ENCODE assay signal across 8 cellular contexts in the genomic region with DNA sequence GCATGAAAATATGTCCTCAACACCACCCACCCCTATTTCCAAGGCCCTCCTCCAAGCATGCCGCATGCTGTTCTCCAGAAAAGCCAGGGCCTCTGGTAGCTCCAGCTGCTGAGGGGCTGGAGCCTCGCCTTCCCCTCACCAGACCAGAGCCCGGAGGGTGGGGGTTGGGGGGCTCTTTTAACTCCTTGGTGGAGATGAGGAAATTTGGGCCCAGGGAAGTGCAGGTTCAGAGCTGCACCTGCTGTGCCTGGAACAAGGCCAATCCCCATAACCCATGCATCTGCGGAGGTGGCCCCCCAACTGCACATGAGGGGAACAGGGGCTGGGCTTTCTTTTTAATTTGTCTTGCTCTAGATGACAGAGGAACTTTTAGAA. TPM values are rescaled to one million over a fixed set of nuclear protein-coding genes. Genes with fewer than 3 reads are reported as not detected.
DNase-seq lines count a peak whose midpoint lies in the region; ATAC-seq lines count a peak whose summit lies in the region.

No MANE protein-coding gene starts in this region.

- ATAC-seq in activated CD4-positive, alpha-beta T cell treated with anti-CD3 and anti-CD28 coated beads for 36 hours = no peak
- ATAC-seq in activated naive CD8-positive, alpha-beta T cell treated with anti-CD3 and anti-CD28 coated beads, Interleukin-2, amount 10 ng/mL, durations not matched to agents 7 days and 5 days (ENCODE audit: low read depth) = no peak
- ATAC-seq in HG03439 (IDR thresholded peaks at IDR 0.05; ENCODE audit: unreplicated experiment) = no peak
- no peak for ATAC-seq in GM19351 (IDR thresholded peaks at IDR 0.05; ENCODE audit: unreplicated experiment)

- H3K9ac ChIP-seq in subcutaneous abdominal adipose tissue (ENCODE audit: low read length in 5 of 5) = peak overlapping the region in 4 of 5 donors; percentile 61 to 85 (median 80)

- no peaks in the 10 kb centered on the region for H3K36me3 ChIP-seq in subcutaneous abdominal adipose tissue (ENCODE audit: control insufficient read depth in 5 of 5, insufficient read depth in 5 of 5, low read length in 5 of 5)

- peaks cover 9% of the 10 kb centered on the region for H3K36me3 Mint-ChIP-seq in activated CD4-positive, alpha-beta T cell treated with anti-CD3 and anti-CD28 coated beads for 36 hours (ENCODE audit: low read depth)
- peaks cover 2% of the 10 kb centered on the region for H3K36me3 Mint-ChIP-seq in activated naive CD8-positive, alpha-beta T cell treated with anti-CD3 and anti-CD28 coated beads, Interleukin-2, amount 10 ng/mL, durations not matched to agents 7 days and 5 days

- H3K27me3 ChIP-seq in layer of hippocampus (ENCODE audit: control insufficient read depth, insufficient read depth, low read length) = no peaks in the 10 kb centered on the region
- no peaks in the 10 kb centered on the region for H3K27me3 ChIP-seq in subcutaneous abdominal adipose tissue (ENCODE audit: control insufficient read depth in 5 of 5, insufficient read depth in 4 of 5, low read length in 5 of 5)

- H3K4me1 Mint-ChIP-seq in activated CD4-positive, alpha-beta T cell treated with anti-CD3 and anti-CD28 coated beads for 36 hours = peaks cover 72% of the 10 kb centered on the region
- peaks cover 34% of the 10 kb centered on the region for H3K4me1 Mint-ChIP-seq in activated naive CD8-positive, alpha-beta T cell treated with anti-CD3 and anti-CD28 coated beads, Interleukin-2, amount 10 ng/mL, durations not matched to agents 7 days and 5 days

- H3K4me3 Mint-ChIP-seq in activated CD4-positive, alpha-beta T cell treated with anti-CD3 and anti-CD28 coated beads for 36 hours = peak overlapping the region; percentile 54
- H3K4me3 Mint-ChIP-seq in activated naive CD8-positive, alpha-beta T cell treated with anti-CD3 and anti-CD28 coated beads, Interleukin-2, amount 10 ng/mL, durations not matched to agents 7 days and 5 days = peak overlapping the region; percentile 48

- H3K9me3 ChIP-seq in subcutaneous abdominal adipose tissue (ENCODE audit: control insufficient read depth in 5 of 5, low read length in 5 of 5) = no peaks in the 10 kb centered on the region

- DNase-seq in activated CD4-positive, alpha-beta T cell treated with anti-CD3 and anti-CD28 coated beads for 36 hours = no peak
- no peak for DNase-seq in activated CD4-positive, alpha-beta T cell treated with anti-CD3 and anti-CD28 coated beads, Interleukin-2, amount 50 U/mL, for 1 hour
- no peak for DNase-seq in activated naive CD8-positive, alpha-beta T cell treated with anti-CD3 and anti-CD28 coated beads, Interleukin-2, amount 10 ng/mL, durations not matched to agents 7 days and 5 days
- no peak for DNase-seq in NCI-H1436 (lab: John Stamatoyannopoulos, UW)

- CTCF ChIA-PET in activated CD4-positive, alpha-beta T cell treated with anti-CD3 and anti-CD28 coated beads for 36 hours (lab: Charles Lee) = interaction anchor here (0.7 to 5.0 kb wide), 4 partner anchors 180 to 250 kb away, joined by 4 to 38 read pairs (median 6); no protein-coding TSS in a partner anchor

- intact Hi-C loops in activated CD4-positive, alpha-beta T cell treated with anti-CD3 and anti-CD28 coated beads for 36 hours (cut with DNase I, micrococcal nuclease) = loop anchor here (5.0 kb wide), 6 partner anchors 102 to 567 kb away; a partner anchor contains a TSS

- peak overlapping the region in 3 of 5 donors; percentile 52 to 70 (median 60) for H3K4me3 ChIP-seq in subcutaneous abdominal adipose tissue (ENCODE audit: low read depth in 1 of 5, low read length in 5 of 5)

- POLR2A ChIA-PET in activated CD4-positive, alpha-beta T cell treated with anti-CD3 and anti-CD28 coated beads for 36 hours (lab: Charles Lee) = interaction anchor here (0.7 kb wide), 1 partner anchor 24 kb away, joined by 3 read pairs; no protein-coding TSS in a partner anchor
- POLR2A ChIA-PET in activated naive CD8-positive, alpha-beta T cell treated with anti-CD3 and anti-CD28 coated beads, Interleukin-2, amount 10 ng/mL, durations not matched to agents 7 days and 5 days (lab: Charles Lee) = no interaction called here

- no peaks in the 10 kb centered on the region for H3K9me3 Mint-ChIP-seq in activated CD4-positive, alpha-beta T cell treated with anti-CD3 and anti-CD28 coated beads for 36 hours (ENCODE audit: low read depth)
- H3K9me3 Mint-ChIP-seq in activated naive CD8-positive, alpha-beta T cell treated with anti-CD3 and anti-CD28 coated beads, Interleukin-2, amount 10 ng/mL, durations not matched to agents 7 days and 5 days = no peaks in the 10 kb centered on the region

- peak overlapping the region; percentile 59 for H3K27ac Mint-ChIP-seq in activated CD4-positive, alpha-beta T cell treated with anti-CD3 and anti-CD28 coated beads for 36 hours
- no peak overlapping the region for H3K27ac Mint-ChIP-seq in activated naive CD8-positive, alpha-beta T cell treated with anti-CD3 and anti-CD28 coated beads, Interleukin-2, amount 10 ng/mL, durations not matched to agents 7 days and 5 days

- no peaks in the 10 kb centered on the region for H3K27me3 Mint-ChIP-seq in activated CD4-positive, alpha-beta T cell treated with anti-CD3 and anti-CD28 coated beads for 36 hours
- no peaks in the 10 kb centered on the region for H3K27me3 Mint-ChIP-seq in activated naive CD8-positive, alpha-beta T cell treated with anti-CD3 and anti-CD28 coated beads, Interleukin-2, amount 10 ng/mL, durations not matched to agents 7 days and 5 days

- peak overlapping the region; percentile 87 for H3K27ac ChIP-seq in layer of hippocampus (ENCODE audit: low read depth, low read length)
- peak overlapping the region; percentile 37 for H3K27ac ChIP-seq in subcutaneous abdominal adipose tissue (ENCODE audit: low read depth, low read length)

- H3K4me1 ChIP-seq in subcutaneous abdominal adipose tissue (ENCODE audit: control insufficient read depth in 5 of 5, insufficient read depth in 5 of 5, low read length in 5 of 5) = peaks cover 9 to 60% (median 41%) of the 10 kb centered on the region in 5 donors

RNA-seq across cellular contexts. Expression of a gene that starts 0.7 kb away (rescaled TPM):
- total RNA-seq in activated CD4-positive, alpha-beta T cell treated with anti-CD3 and anti-CD28 coated beads for 36 hours = 10 to 100 TPM; 31.5 to 33.5 TPM
- total RNA-seq in activated naive CD8-positive, alpha-beta T cell treated with anti-CD3 and anti-CD28 coated beads, Interleukin-2, amount 10 ng/mL, durations not matched to agents 7 days and 5 days = 10 to 100 TPM; 10.3 to 11.4 TPM

RNA-seq across cellular contexts. Expression of a gene that starts 20.4 kb away (rescaled TPM):
- total RNA-seq in activated CD4-positive, alpha-beta T cell treated with anti-CD3 and anti-CD28 coated beads for 36 hours = 10 to 100 TPM; 27.7 to 30.8 TPM
- total RNA-seq in activated naive CD8-positive, alpha-beta T cell treated with anti-CD3 and anti-CD28 coated beads, Interleukin-2, amount 10 ng/mL, durations not matched to agents 7 days and 5 days = 10 to 100 TPM; 40.8 to 41.3 TPM

RNA-seq across cellular contexts. Expression of a gene that starts 59.9 kb away (rescaled TPM):
- 10 to 100 TPM in 1 of 2 experiments, 1 to 10 TPM in 1; 9.6 to 12.9 TPM for total RNA-seq in activated CD4-positive, alpha-beta T cell treated with anti-CD3 and anti-CD28 coated beads for 36 hours
- 1 to 10 TPM; 4.8 TPM for total RNA-seq in activated naive CD8-positive, alpha-beta T cell treated with anti-CD3 and anti-CD28 coated beads, Interleukin-2, amount 10 ng/mL, durations not matched to agents 7 days and 5 days
